In genomic region chr2:226179010-226179409, GRCh38 we compare ENCODE assay signal across 20 cellular contexts.
DNase-seq lines count a peak whose midpoint lies in the region; ATAC-seq and TF ChIP-seq lines count a peak whose summit lies in the region.
"Had no signal": no experiment of that assay in that cellular context is flagged by ENCODE, and none has a peak within 500 bp of the region (broad histone marks: within the 10 kb centered on the region; RNA-seq: fewer than 3 reads in every experiment).

No MANE protein-coding gene starts in this region.

- WGBS in right cardiac atrium = 100% methylated on average over 1 of the region's 1 CpG

- TF ChIP-seq CTCF in right atrium auricular region (IDR thresholded peaks at IDR 0.05) (no peak), RWPE2 (IDR thresholded peaks at IDR 0.05; ENCODE audit: poor library complexity, severe bottlenecking) (no peak), uterus (IDR thresholded peaks at IDR 0.05) (no peak)

- no peak for TF ChIP-seq POLR2A in uterus (IDR thresholded peaks at IDR 0.05)

- DNase-seq in right cardiac atrium (no peak), right atrium auricular region (ENCODE audit: low spot score) (no peak), RWPE2 (ENCODE audit: low spot score) (no peak), islet precursor cell (peak; percentile 60), uterus (no peak), cerebellar cortex (ENCODE audit: low spot score) (no peak), T-helper 1 cell (no peak)
- DNase-seq: 8988T; BE2C; CD4-positive, alpha-beta memory T cell; DMS79; GF-D8; NCI-H1417 treated with DMSO at 0.1 percent for 48 hours; NCI-H1930; NCI-H2171; NCI-H446 had no signal

- H3K4me3 ChIP-seq in right cardiac atrium (ENCODE audit: low read length) = peak overlapping the region; percentile 3
- H3K4me3 ChIP-seq in right atrium auricular region = no peak overlapping the region
- no peak overlapping the region for H3K4me3 ChIP-seq in RWPE2 (ENCODE audit: severe bottlenecking)
- no peak overlapping the region for H3K4me3 ChIP-seq in uterus
- H3K4me3 ChIP-seq: HAP-1, SK-N-MC had no signal

- intact Hi-C loops in right cardiac atrium (cut with DNase I) = no loop called here
- intact Hi-C loops in uterus (cut with DNase I; ENCODE audit: low total_unique reads) = no loop called here

- H3K27ac ChIP-seq in right cardiac atrium (ENCODE audit: low read length) = no peak overlapping the region
- H3K27ac ChIP-seq in right atrium auricular region = no peak overlapping the region
- H3K27ac ChIP-seq in RWPE2 (ENCODE audit: poor library complexity, severe bottlenecking) = peak overlapping the region; percentile 21
- H3K27ac ChIP-seq in uterus = peak overlapping the region; percentile 12 to 81
- H3K27ac ChIP-seq: SK-N-MC had no signal

- H3K36me3 ChIP-seq in right atrium auricular region (no peaks in the 10 kb centered on the region), RWPE2 (ENCODE audit: low read depth) (0 out of 2 replicates have a peak, but pooled peaks cover 3% of the 10 kb centered on the region), uterus (no peaks in the 10 kb centered on the region)
- H3K36me3 ChIP-seq: BE2C, HAP-1 had no signal

- ATAC-seq in right cardiac atrium (no peak), RWPE2 (ENCODE audit: low read depth) (peak; percentile 76), SK-N-SH treated with all-trans-retinoic acid at 6 μM for 48 hours (no peak)
- ATAC-seq: Right ventricle myocardium inferior had no signal

- H3K9me3 ChIP-seq in right cardiac atrium (ENCODE audit: control insufficient read depth, low read length) (peaks cover 2% of the 10 kb centered on the region), right atrium auricular region (peaks cover 0 to 25% of the 10 kb centered on the region in 2 donors), RWPE2 (ENCODE audit: severe bottlenecking) (peaks cover 12% of the 10 kb centered on the region), uterus (no peaks in the 10 kb centered on the region)
- H3K9me3 ChIP-seq: BE2C, HAP-1 had no signal

- H3K27me3 ChIP-seq in right cardiac atrium (ENCODE audit: control insufficient read depth, insufficient read depth) (no peaks in the 10 kb centered on the region), right atrium auricular region (no peaks in the 10 kb centered on the region), RWPE2 (ENCODE audit: insufficient read depth, poor library complexity, severe bottlenecking) (no peaks in the 10 kb centered on the region), uterus (no peaks in the 10 kb centered on the region)
- H3K27me3 ChIP-seq: BE2C had no signal

- H3K4me1 ChIP-seq in right cardiac atrium (ENCODE audit: control insufficient read depth, insufficient read depth, low read length) = no peaks in the 10 kb centered on the region
- H3K4me1 ChIP-seq in right atrium auricular region = no peaks in the 10 kb centered on the region
- no peaks in the 10 kb centered on the region for H3K4me1 ChIP-seq in RWPE2 (ENCODE audit: insufficient read depth, poor library complexity, severe bottlenecking)
- peaks cover 0 to 14% of the 10 kb centered on the region in 2 donors for H3K4me1 ChIP-seq in uterus
- H3K4me1 ChIP-seq: BE2C, HAP-1 had no signal

TF ChIP-seq in SK-N-SH treated with all-trans-retinoic acid at 6 μM for 48 hours, 23 proteins besides CTCF, POLR2A, EP300 and RAD21:
- TF ChIP-seq BACH2 (CRISPR knock-in tag; IDR thresholded peaks at IDR 0.05; ENCODE audit: borderline replicate concordance) (no peak), ZC3H10 (CRISPR knock-in tag; IDR thresholded peaks at IDR 0.05) (no peak), ARNTL (CRISPR knock-in tag; IDR thresholded peaks at IDR 0.05; ENCODE audit: borderline replicate concordance, low read depth) (no peak), ESRRG (CRISPR knock-in tag; IDR thresholded peaks at IDR 0.05) (no peak), POU6F1 (CRISPR knock-in tag; IDR thresholded peaks at IDR 0.05; ENCODE audit: borderline replicate concordance, low read depth) (no peak), TOX (CRISPR knock-in tag; IDR thresholded peaks at IDR 0.05; ENCODE audit: borderline replicate concordance) (no peak), RARB (CRISPR knock-in tag; IDR thresholded peaks at IDR 0.05) (no peak), OSR1 (CRISPR knock-in tag; IDR thresholded peaks at IDR 0.05) (no peak), ZNF565 (CRISPR knock-in tag; conservative IDR thresholded peaks at IDR 0.05; ENCODE audit: low read depth) (no peak), GLIS3 (CRISPR knock-in tag; IDR thresholded peaks at IDR 0.05) (no peak), TCF4 (CRISPR knock-in tag; IDR thresholded peaks at IDR 0.05; ENCODE audit: borderline replicate concordance) (no peak), ZFP3 (CRISPR knock-in tag; IDR thresholded peaks at IDR 0.05) (no peak)
- TF ChIP-seq, protein P1, sequence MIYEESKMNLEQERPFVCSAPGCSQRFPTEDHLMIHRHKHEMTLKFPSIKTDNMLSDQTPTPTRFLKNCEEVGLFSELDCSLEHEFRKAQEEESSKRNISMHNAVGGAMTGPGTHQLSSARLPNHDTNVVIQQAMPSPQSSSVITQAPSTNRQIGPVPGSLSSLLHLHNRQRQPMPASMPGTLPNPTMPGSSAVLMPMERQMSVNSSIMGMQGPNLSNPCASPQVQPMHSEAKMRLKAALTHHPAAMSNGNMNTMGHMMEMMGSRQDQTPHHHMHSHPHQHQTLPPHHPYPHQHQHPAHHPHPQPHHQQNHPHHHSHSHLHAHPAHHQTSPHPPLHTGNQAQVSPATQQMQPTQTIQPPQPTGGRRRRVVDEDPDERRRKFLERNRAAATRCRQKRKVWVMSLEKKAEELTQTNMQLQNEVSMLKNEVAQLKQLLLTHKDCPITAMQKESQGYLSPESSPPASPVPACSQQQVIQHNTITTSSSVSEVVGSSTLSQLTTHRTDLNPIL (CRISPR knock-in tag; IDR thresholded peaks at IDR 0.05; ENCODE audit: low read depth) = no peak
TF ChIP-seq in SK-N-SH treated with all-trans-retinoic acid at 6 μM for 48 hours: peak in this region for 0.

Comparison
In these comparisons a context has a peak if more than half of its experiments do, and no peak if none do; other contexts are left out.
1. H3K27ac ChIP-seq: peak in RWPE2 (single experiment) and uterus (2 of 2); none in right cardiac atrium (single experiment) and right atrium auricular region (0 of 2).